13 cellular contexts compared by ENCODE assay signal in the genomic region with DNA sequence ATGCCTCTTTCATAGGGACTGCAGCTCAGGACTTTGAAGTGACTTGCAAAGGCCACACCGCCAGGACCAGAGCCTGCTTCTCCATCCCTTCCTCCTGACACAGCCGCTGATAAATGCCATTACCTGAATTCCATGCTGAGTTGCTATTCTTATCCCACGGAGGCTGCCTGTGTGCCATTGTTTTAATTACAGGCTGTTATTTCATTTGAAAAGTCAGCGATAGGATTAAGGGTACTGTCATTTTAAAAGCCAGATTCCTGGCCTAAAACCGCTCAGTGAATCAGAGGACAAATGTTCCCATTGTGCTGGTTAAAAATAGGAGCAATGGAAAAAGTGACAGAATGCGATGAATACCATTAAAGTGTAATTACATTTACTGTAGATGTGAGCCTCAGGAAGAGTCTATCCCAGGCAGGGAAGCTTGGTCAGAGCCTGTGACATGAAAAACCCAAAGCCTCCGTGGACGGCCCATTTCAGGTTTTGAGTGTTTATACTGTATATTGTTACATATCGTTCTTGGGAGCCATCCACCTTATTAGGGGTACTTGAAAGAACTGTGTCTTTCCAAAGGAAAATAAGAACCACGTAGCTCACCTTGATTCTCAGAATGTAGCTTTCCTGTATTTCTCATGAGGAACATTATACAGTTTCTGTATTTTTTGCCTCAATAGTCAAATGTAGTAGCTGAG. TPM values are rescaled to one million over a fixed set of nuclear protein-coding genes. Genes with fewer than 3 reads are reported as not detected.
A peak's percentile ranks its signal among the peaks of the same experiment; 100 is the strongest.
DNase-seq lines count a peak whose midpoint lies in the region; ATAC-seq and TF ChIP-seq lines count a peak whose summit lies in the region.
"Had no signal": no experiment of that assay in that cellular context is flagged by ENCODE, and none has a peak within 500 bp of the region (broad histone marks: within the 10 kb centered on the region; RNA-seq: fewer than 3 reads in every experiment).

No MANE protein-coding gene starts in this region.

- no peaks in the 10 kb centered on the region for H3K36me3 ChIP-seq in SK-N-SH (replicated peaks in 1 of 2; ENCODE audit: control insufficient read depth in 1 of 2, insufficient read depth in 2 of 2, low read length in 1 of 2)
- H3K36me3 ChIP-seq in neuronal stem cell (replicated peaks in 1 of 2; ENCODE audit: control insufficient read depth in 2 of 2, insufficient read depth in 2 of 2, low read length in 2 of 2), result no peaks in the 10 kb centered on the region
- H3K36me3 ChIP-seq in adrenal gland (replicated peaks in 1 of 2), result no peaks in the 10 kb centered on the region
- no peaks in the 10 kb centered on the region for H3K36me3 ChIP-seq in CD8-positive, alpha-beta T cell (ENCODE audit: insufficient read depth, low read length)
- H3K36me3 ChIP-seq: tibial nerve had no signal

- H3K4me2 ChIP-seq in SK-N-SH (peak overlapping the region; percentile 60), neuronal stem cell (ENCODE audit: insufficient read depth, low read length, poor library complexity, severe bottlenecking) (no peak overlapping the region)

- no peaks in the 10 kb centered on the region for H3K27me3 ChIP-seq in SK-N-SH (ENCODE audit: insufficient read depth)
- no peaks in the 10 kb centered on the region for H3K27me3 ChIP-seq in neuronal stem cell (ENCODE audit: control insufficient read depth in 3 of 3, insufficient read depth in 3 of 3, low read depth in 1 of 3, low read length in 3 of 3)
- H3K27me3 ChIP-seq in adrenal gland, result no peaks in the 10 kb centered on the region
- H3K27me3 ChIP-seq in CD8-positive, alpha-beta T cell (ENCODE audit: insufficient read depth, low read length), result no peaks in the 10 kb centered on the region
- H3K27me3 ChIP-seq: tibial nerve had no signal

- H3K18ac ChIP-seq in neuronal stem cell (ENCODE audit: low read length), result no peak overlapping the region

- ATAC-seq in activated CD4-positive, alpha-beta T cell treated with anti-CD3 and anti-CD28 coated beads for 36 hours, result no peak
- no peak for ATAC-seq in CD8-positive, alpha-beta T cell
- ATAC-seq: T-helper 17 cell had no signal

- H3K36me3 Mint-ChIP-seq in activated CD4-positive, alpha-beta T cell treated with anti-CD3 and anti-CD28 coated beads for 36 hours (ENCODE audit: low read depth), result no peaks in the 10 kb centered on the region
- no peaks in the 10 kb centered on the region for H3K36me3 Mint-ChIP-seq in CD8-positive, alpha-beta T cell
- H3K36me3 Mint-ChIP-seq: activated naive CD8-positive, alpha-beta T cell treated with anti-CD3 and anti-CD28 coated beads, Interleukin-2, amount 10 ng/mL, durations not matched to agents 7 days and 5 days had no signal

- H3K4ac ChIP-seq in neuronal stem cell (ENCODE audit: low read length), result no peak overlapping the region

- H3K9ac ChIP-seq in SK-N-SH, result peak overlapping the region; percentile 59
- H3K9ac ChIP-seq in neuronal stem cell (ENCODE audit: low read depth, low read length, poor library complexity), result no peak overlapping the region

- H4K20me1 ChIP-seq in SK-N-SH (ENCODE audit: insufficient read depth), result no peaks in the 10 kb centered on the region

- no peaks in the 10 kb centered on the region for H3K79me1 ChIP-seq in neuronal stem cell (ENCODE audit: low read depth, low read length)

- H3K9me3 ChIP-seq in SK-N-SH (no peaks in the 10 kb centered on the region), neuronal stem cell (replicated peaks in 1 of 2; ENCODE audit: control insufficient read depth in 2 of 2, insufficient read depth in 1 of 2, low read depth in 1 of 2, low read length in 2 of 2) (no peaks in the 10 kb centered on the region), adrenal gland (replicated peaks in 1 of 3) (no peaks in the 10 kb centered on the region)
- no peaks in the 10 kb centered on the region for H3K9me3 ChIP-seq in CD8-positive, alpha-beta T cell (ENCODE audit: low read length)
- H3K9me3 ChIP-seq: tibial nerve had no signal

- no peak overlapping the region for H2AK5ac ChIP-seq in neuronal stem cell (ENCODE audit: low read depth, low read length)

- H3K9me2 ChIP-seq in SK-N-SH, result no peaks in the 10 kb centered on the region

- H2BK5ac ChIP-seq in neuronal stem cell (ENCODE audit: low read length), result no peak overlapping the region

- peaks cover 0 to 5% of the 10 kb centered on the region in 2 experiments; a peak in 1 of 4 replicates for H3K4me1 ChIP-seq in SK-N-SH (ENCODE audit: control insufficient read depth in 1 of 2, insufficient read depth in 2 of 2, low read depth in 1 of 2, low read length in 1 of 2)
- H3K4me1 ChIP-seq in neuronal stem cell (ENCODE audit: control insufficient read depth in 2 of 2, insufficient read depth in 1 of 2, low read depth in 1 of 2, low read length in 2 of 2), result peaks cover 4 to 8% of the 10 kb centered on the region in 2 donors
- no peaks in the 10 kb centered on the region for H3K4me1 ChIP-seq in adrenal gland (replicated peaks in 1 of 2)
- H3K4me1 ChIP-seq in CD8-positive, alpha-beta T cell (ENCODE audit: insufficient read depth, low read length), result no peaks in the 10 kb centered on the region

- 31% methylated on average over 10 of the region's 10 CpGs for WGBS in SK-N-SH (ENCODE audit: low lambda C conversion rate)
- no CpG with 5 or more reads among the region's 10 CpGs for WGBS in neuronal stem cell (ENCODE audit: extremely low coverage in 2 of 2, insufficient read length in 2 of 2, insufficient replicate concordance in 1 of 2), 2 donors
- WGBS in adrenal gland, 4 donors, result 69 to 73% (median 71%) methylated on average over 10 of the region's 10 CpGs

- H3K4me1 Mint-ChIP-seq in activated CD4-positive, alpha-beta T cell treated with anti-CD3 and anti-CD28 coated beads for 36 hours, result no peaks in the 10 kb centered on the region
- H3K4me1 Mint-ChIP-seq in CD8-positive, alpha-beta T cell (ENCODE audit: low read depth), result no peaks in the 10 kb centered on the region

- no peak overlapping the region for H3K23ac ChIP-seq in neuronal stem cell (ENCODE audit: low read depth, low read length, poor library complexity)

- peak; percentile 23 for DNase-seq in ELF-1 (ENCODE audit: low read depth, low spot score)
- DNase-seq in SK-N-SH, result no peak
- peak; percentile 35 for DNase-seq in fibroblast of pulmonary artery (ENCODE audit: low read depth)
- no peak for DNase-seq in neuronal stem cell (ENCODE audit: low spot score)
- no peak for DNase-seq in activated CD4-positive, alpha-beta T cell treated with anti-CD3 and anti-CD28 coated beads for 36 hours
- DNase-seq in adrenal gland, result no peak
- DNase-seq in CD8-positive, alpha-beta T cell, result no peak
- DNase-seq in COR-L47 (lab: John Stamatoyannopoulos, UW), result no peak
- DNase-seq: activated CD8-positive, alpha-beta memory T cell treated with anti-CD3 and anti-CD28 coated beads for 24 hours; activated naive CD8-positive, alpha-beta T cell treated with anti-CD3 and anti-CD28 coated beads, Interleukin-2, amount 10 ng/mL, durations not matched to agents 7 days and 5 days; NCI-H526; T-helper 17 cell had no signal

- H3K27me3 Mint-ChIP-seq in activated CD4-positive, alpha-beta T cell treated with anti-CD3 and anti-CD28 coated beads for 36 hours, result no peaks in the 10 kb centered on the region
- H3K27me3 Mint-ChIP-seq in CD8-positive, alpha-beta T cell (ENCODE audit: low read depth), result peaks cover 2% of the 10 kb centered on the region

- H2BK12ac ChIP-seq in neuronal stem cell (ENCODE audit: low read length), result no peak overlapping the region

- no peak for TF ChIP-seq CTCF in SK-N-SH (IDR thresholded peaks at IDR 0.05)
- TF ChIP-seq CTCF in fibroblast of pulmonary artery (IDR thresholded peaks at IDR 0.05; ENCODE audit: low read length, missing control alignments), result no peak
- no peak for TF ChIP-seq CTCF in adrenal gland (IDR thresholded peaks at IDR 0.05)
- TF ChIP-seq CTCF in CD8-positive, alpha-beta T cell (IDR thresholded peaks at IDR 0.05), result no peak

- no peak for TF ChIP-seq EP300 in SK-N-SH (IDR thresholded peaks at IDR 0.05; ENCODE audit: borderline replicate concordance in 1 of 2, low read depth in 1 of 2, low read length in 1 of 2)

- no peak overlapping the region for H3K4me3 Mint-ChIP-seq in activated CD4-positive, alpha-beta T cell treated with anti-CD3 and anti-CD28 coated beads for 36 hours
- H3K4me3 Mint-ChIP-seq in CD8-positive, alpha-beta T cell, result no peak overlapping the region
- H3K4me3 Mint-ChIP-seq: activated naive CD8-positive, alpha-beta T cell treated with anti-CD3 and anti-CD28 coated beads, Interleukin-2, amount 10 ng/mL, durations not matched to agents 7 days and 5 days; T-helper 17 cell had no signal

- no peak overlapping the region for H4K91ac ChIP-seq in neuronal stem cell (ENCODE audit: low read depth, low read length, poor library complexity)

- H3K14ac ChIP-seq in neuronal stem cell (ENCODE audit: low read length), result no peak overlapping the region

- H2BK15ac ChIP-seq in neuronal stem cell (ENCODE audit: low read length), result no peak overlapping the region

- CTCF ChIA-PET in SK-N-SH (lab: Yijun Ruan, JAX), result interaction anchor here (0.7 to 2.2 kb wide), 5 partner anchors 9 to 381 kb away, joined by 3 to 12 read pairs (median 3); no protein-coding TSS in a partner anchor
- CTCF ChIA-PET in activated CD4-positive, alpha-beta T cell treated with anti-CD3 and anti-CD28 coated beads for 36 hours (lab: Charles Lee), result interaction anchor here (0.6 to 4.7 kb wide), 6 partner anchors 9 to 470 kb away, joined by 3 to 30 read pairs (median 4); no protein-coding TSS in a partner anchor
- CTCF ChIA-PET in CD8-positive, alpha-beta T cell (lab: Charles Lee), result interaction anchor here (1.1 to 10.5 kb wide), 4 partner anchors 10 to 384 kb away, joined by 3 to 210 read pairs (median 7); no protein-coding TSS in a partner anchor

- no peak for TF ChIP-seq POLR2A in adrenal gland (IDR thresholded peaks at IDR 0.05)

- no peaks in the 10 kb centered on the region for H3K9me3 Mint-ChIP-seq in activated CD4-positive, alpha-beta T cell treated with anti-CD3 and anti-CD28 coated beads for 36 hours (ENCODE audit: low read depth)
- H3K9me3 Mint-ChIP-seq in CD8-positive, alpha-beta T cell, result no peaks in the 10 kb centered on the region
- H3K9me3 Mint-ChIP-seq: activated naive CD8-positive, alpha-beta T cell treated with anti-CD3 and anti-CD28 coated beads, Interleukin-2, amount 10 ng/mL, durations not matched to agents 7 days and 5 days had no signal

- POLR2A ChIA-PET in SK-N-SH (lab: Yijun Ruan, JAX), result no interaction called here
- POLR2A ChIA-PET in activated CD4-positive, alpha-beta T cell treated with anti-CD3 and anti-CD28 coated beads for 36 hours (lab: Charles Lee), result no interaction called here
- POLR2A ChIA-PET in CD8-positive, alpha-beta T cell (lab: Charles Lee), result no interaction called here

- H2BK120ac ChIP-seq in neuronal stem cell (ENCODE audit: low read depth, low read length), result no peak overlapping the region

- H3K79me2 ChIP-seq in SK-N-SH (ENCODE audit: insufficient read depth), result no peaks in the 10 kb centered on the region

- H2AFZ ChIP-seq in SK-N-SH (ENCODE audit: low read depth) (peak overlapping the region; percentile 80), neuronal stem cell (ENCODE audit: low read length) (peak overlapping the region; percentile 5)

- H3K27ac Mint-ChIP-seq in activated CD4-positive, alpha-beta T cell treated with anti-CD3 and anti-CD28 coated beads for 36 hours, result no peak overlapping the region
- no peak overlapping the region for H3K27ac Mint-ChIP-seq in CD8-positive, alpha-beta T cell
- H3K27ac Mint-ChIP-seq: activated naive CD8-positive, alpha-beta T cell treated with anti-CD3 and anti-CD28 coated beads, Interleukin-2, amount 10 ng/mL, durations not matched to agents 7 days and 5 days had no signal

- H3F3A ChIP-seq in SK-N-SH (replicated peaks; ENCODE audit: insufficient read depth), result peaks cover 10% of the 10 kb centered on the region

- intact Hi-C loops in activated CD4-positive, alpha-beta T cell treated with anti-CD3 and anti-CD28 coated beads for 36 hours (cut with DNase I, micrococcal nuclease), result no loop called here
- intact Hi-C loops in adrenal gland (cut with DNase I), result loop anchor here in 1 of 2 donors (10.0 kb wide), 1 partner anchor 611 kb away; no protein-coding TSS in a partner anchor
- intact Hi-C loops in CD8-positive, alpha-beta T cell (cut with DNase I, micrococcal nuclease), result loop anchor here in 1 of 2 experiments (10.0 kb wide), 1 partner anchor 179 kb away; no protein-coding TSS in a partner anchor

- TF ChIP-seq RAD21 in SK-N-SH (IDR thresholded peaks at IDR 0.05; ENCODE audit: low read length), result no peak

- no peak overlapping the region for H4K8ac ChIP-seq in neuronal stem cell (ENCODE audit: low read depth, low read length)

- H3K4me3 ChIP-seq in SK-N-SH (ENCODE audit: low read depth in 2 of 2, low read length in 1 of 2) (no peak overlapping the region), fibroblast of pulmonary artery (replicated peaks; ENCODE audit: low read depth, low read length) (no peak overlapping the region), neuronal stem cell (ENCODE audit: low read length in 2 of 2) (no peak overlapping the region), adrenal gland (no peak overlapping the region)
- no peak overlapping the region for H3K4me3 ChIP-seq in CD8-positive, alpha-beta T cell (ENCODE audit: low read depth, low read length)
- H3K4me3 ChIP-seq: tibial nerve had no signal

- H3K27ac ChIP-seq in SK-N-SH (ENCODE audit: low read depth in 2 of 2, low read length in 1 of 2) (peak overlapping the region in 1 of 2 experiments; percentile 80; a peak in 2 of 4 replicates), neuronal stem cell (replicated peaks; ENCODE audit: low read length) (no peak overlapping the region), adrenal gland (no peak overlapping the region)
- H3K27ac ChIP-seq in CD8-positive, alpha-beta T cell (ENCODE audit: low read depth, low read length), result no peak overlapping the region
- H3K27ac ChIP-seq: tibial nerve had no signal

RNA-seq across cellular contexts. Expression of a gene that starts 41.3 kb away (rescaled TPM):
- polyA plus RNA-seq in SK-N-SH (2012; rRNA removed) (32.8 and 34.7 TPM in 2 replicates), adrenal gland (10 to 100 TPM; 15.5 to 51.3 (median 23.4) TPM)
- polyA plus RNA-seq in SK-N-SH (2012; cell fraction: cytosol; rRNA removed), result 47.0 and 63.9 TPM in 2 replicates
- polyA plus RNA-seq in SK-N-SH (2012; cell fraction: nucleus; rRNA removed), result 6.5 and 11.0 TPM in 2 replicates
- 17.1 TPM for polyA plus RNA-seq in neuronal stem cell (2013, experiment 1 of 2)
- polyA plus RNA-seq in neuronal stem cell (2013, experiment 2 of 2), result 17.3 TPM
- total RNA-seq in activated CD4-positive, alpha-beta T cell treated with anti-CD3 and anti-CD28 coated beads for 36 hours, result 10 to 100 TPM; 39.3 to 41.9 TPM
- total RNA-seq in adrenal gland, result 10 to 100 TPM in 6 of 8 donors, 1 to 10 TPM in 2; 9.6 to 22.9 (median 16.3) TPM
- 10 to 100 TPM; 32.4 to 33.5 TPM for total RNA-seq in CD8-positive, alpha-beta T cell

Comparison
In these comparisons a context has a peak if more than half of its experiments do, and no peak if none do; other contexts are left out.
1. DNase-seq: peak in ELF-1 (single experiment) and fibroblast of pulmonary artery (single experiment); none in SK-N-SH (single experiment), neuronal stem cell (single experiment), activated CD4-positive, alpha-beta T cell treated with anti-CD3 and anti-CD28 coated beads for 36 hours (single experiment), adrenal gland (0 of 7), CD8-positive, alpha-beta T cell (0 of 7) and COR-L47 (single experiment).